ENCODE assay signal across 8 cellular contexts in the genomic region with DNA sequence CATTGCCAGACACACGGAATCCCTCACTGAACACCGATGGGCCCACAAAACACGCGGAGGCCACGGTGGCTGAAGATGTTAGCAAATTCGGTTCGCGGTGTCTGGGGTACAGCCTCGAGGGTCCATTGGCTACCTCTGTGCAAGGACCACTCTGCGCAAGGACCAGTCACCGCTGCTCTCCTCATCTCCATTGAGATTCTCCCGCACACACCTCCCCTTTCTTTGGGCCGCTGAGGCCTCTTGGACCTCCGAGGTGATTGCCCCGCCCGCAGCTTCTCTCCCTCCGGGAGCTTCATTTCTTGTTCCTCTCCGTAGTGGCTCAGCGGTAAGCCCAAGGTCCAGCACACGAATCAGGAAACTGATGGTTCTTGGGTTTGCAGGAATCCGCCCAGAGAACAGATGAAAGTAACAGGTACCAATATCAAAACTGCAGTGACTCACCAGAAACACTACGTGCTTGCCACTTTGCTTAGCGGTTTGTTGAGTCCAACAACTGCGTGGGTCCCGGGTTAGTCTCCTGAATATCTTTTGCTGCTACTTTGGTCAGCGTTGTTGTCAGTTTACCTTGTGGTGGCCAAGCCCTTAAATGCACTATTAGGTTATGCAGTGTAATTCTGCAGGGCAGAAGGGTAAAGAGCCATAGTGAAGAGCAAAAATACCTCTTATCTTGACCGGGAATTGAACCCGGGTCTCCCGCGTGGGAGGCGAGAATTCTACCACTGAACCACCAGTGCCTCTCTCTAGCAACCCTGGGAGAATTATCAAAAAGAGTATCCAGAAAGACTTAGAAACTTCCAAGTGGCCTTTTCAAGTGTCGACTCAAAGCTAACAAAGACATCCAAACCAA.
A peak's percentile ranks its signal among the peaks of the same experiment; 100 is the strongest.
DNase-seq lines count a peak whose midpoint lies in the region; ATAC-seq and TF ChIP-seq lines count a peak whose summit lies in the region.
"Not testable (repeated sequence)": the region's sequence is repeated elsewhere in the genome, so short reads cannot be mapped to it uniquely, and the experiment has no call there.

No MANE protein-coding gene starts in this region.

- not testable (repeated sequence) for TF ChIP-seq RAD21 in Ishikawa (IDR thresholded peaks at IDR 0.05; ENCODE audit: low read depth)

- CTCF ChIA-PET in activated CD4-positive, alpha-beta memory T cell treated with anti-CD3 and anti-CD28 coated beads for 36 hours (lab: Charles Lee), result not testable (repeated sequence)

- DNase-seq in CD1c-positive myeloid dendritic cell (ENCODE audit: extremely low spot score), result peak; percentile 24
- peak; percentile 95 for DNase-seq in OCI-M1 (lab: John Stamatoyannopoulos, UW)
- peak; percentile 57 for DNase-seq in activated CD4-positive, alpha-beta memory T cell treated with anti-CD3 and anti-CD28 coated beads for 36 hours
- peak; percentile 52 to 68 for DNase-seq in dermis microvascular lymphatic vessel endothelial cell (ENCODE audit: low read depth in 2 of 2)
- peak; percentile 56 for DNase-seq in left kidney (ENCODE audit: low read depth, low spot score)
- peak; percentile 27 for DNase-seq in stimulated activated CD4-positive, alpha-beta T cell treated with anti-CD3 and anti-CD28 coated beads, Interleukin-12 subunit alpha, Interleukin-12 subunit beta, amount 100 ng/mL, for 4 hours

- POLR2A ChIA-PET in activated CD4-positive, alpha-beta memory T cell treated with anti-CD3 and anti-CD28 coated beads for 36 hours (lab: Charles Lee), result not testable (repeated sequence)

- peak overlapping the region; percentile 58 for H3K4me3 Mint-ChIP-seq in activated CD4-positive, alpha-beta memory T cell treated with anti-CD3 and anti-CD28 coated beads for 36 hours

- H3K27ac Mint-ChIP-seq in activated CD4-positive, alpha-beta memory T cell treated with anti-CD3 and anti-CD28 coated beads for 36 hours, result peak overlapping the region; percentile 77

- intact Hi-C loops in activated CD4-positive, alpha-beta memory T cell treated with anti-CD3 and anti-CD28 coated beads for 36 hours (cut with micrococcal nuclease), result not testable (repeated sequence)

- not testable (repeated sequence) for H3K36me3 Mint-ChIP-seq in activated CD4-positive, alpha-beta memory T cell treated with anti-CD3 and anti-CD28 coated beads for 36 hours

- not testable (repeated sequence) for TF ChIP-seq EP300 in Ishikawa (IDR thresholded peaks at IDR 0.05; ENCODE audit: borderline replicate concordance)

- not testable (repeated sequence) for H3K4me1 Mint-ChIP-seq in activated CD4-positive, alpha-beta memory T cell treated with anti-CD3 and anti-CD28 coated beads for 36 hours (ENCODE audit: low read depth)

- H3K9me3 Mint-ChIP-seq in activated CD4-positive, alpha-beta memory T cell treated with anti-CD3 and anti-CD28 coated beads for 36 hours, result not testable (repeated sequence)

- not testable (repeated sequence) for H3K27me3 Mint-ChIP-seq in activated CD4-positive, alpha-beta memory T cell treated with anti-CD3 and anti-CD28 coated beads for 36 hours

- ATAC-seq in GM19351 (IDR thresholded peaks at IDR 0.05; ENCODE audit: unreplicated experiment), result peak; percentile 72

TF ChIP-seq in Ishikawa, 13 proteins besides CTCF, POLR2A, EP300 and RAD21:
- peak; percentile 84 for TF ChIP-seq TEAD4 (IDR thresholded peaks at IDR 0.05)
TF ChIP-seq in Ishikawa: peak in this region for 1; not testable (repeated sequence) for 12.

Comparison
In these comparisons a context has a peak if more than half of its experiments do, and no peak if none do; other contexts are left out.
1. Peak in every context shown above with its lines: DNase-seq and ATAC-seq.
2. DNase-seq: peak in every context shown above with its lines; median percentile 95 in OCI-M1; 60 in dermis microvascular lymphatic vessel endothelial cell; 57 in activated CD4-positive, alpha-beta memory T cell treated with anti-CD3 and anti-CD28 coated beads for 36 hours; 56 in left kidney; 27 in stimulated activated CD4-positive, alpha-beta T cell treated with anti-CD3 and anti-CD28 coated beads, Interleukin-12 subunit alpha, Interleukin-12 subunit beta, amount 100 ng/mL, for 4 hours; 24 in CD1c-positive myeloid dendritic cell.